8 cellular contexts compared by ENCODE assay signal in genomic region chr2:165794520-165794882, GRCh38. TPM values are rescaled to one million over a fixed set of nuclear protein-coding genes. Genes with fewer than 3 reads are reported as not detected.
DNase-seq lines count a peak whose midpoint lies in the region; ATAC-seq and TF ChIP-seq lines count a peak whose summit lies in the region.

No MANE protein-coding gene starts in this region.

- DNase-seq in NCI-H510A treated with DMSO at 0.1 percent for 48 hours (lab: John Stamatoyannopoulos, UW): peak; percentile 58
- no peak for DNase-seq in NCI-H510A (lab: John Stamatoyannopoulos, UW)
- peak; percentile 55 for DNase-seq in NCI-H345 (lab: John Stamatoyannopoulos, UW)
- peak; percentile 68 for DNase-seq in germinal center (ENCODE audit: low spot score)
- peak; percentile 91 for DNase-seq in osteoblast (ENCODE audit: insufficient read length, low spot score, missing footprints)
- DNase-seq in upper lobe of right lung: peak; percentile 78

- ATAC-seq in HG02885 (IDR thresholded peaks at IDR 0.05; ENCODE audit: poor library complexity, unreplicated experiment): peak; percentile 92
- ATAC-seq in activated T-helper 17 cell treated with anti-CD3 and anti-CD28 coated beads, Interleukin-2, amount 50 U/mL, for 72 hours (replicated peaks): peak; percentile 95
- ATAC-seq in upper lobe of right lung: peak; percentile 70

- H2AFZ ChIP-seq in osteoblast (ENCODE audit: low read length): peak overlapping the region; percentile 95

- peak overlapping the region; percentile 62 for H3K27ac ChIP-seq in osteoblast (ENCODE audit: low read depth, low read length)
- H3K27ac ChIP-seq in upper lobe of right lung: peak overlapping the region; percentile 88

- no peak for TF ChIP-seq CTCF in osteoblast (IDR thresholded peaks at IDR 0.05; ENCODE audit: extremely low read depth, low read depth, low read length)
- TF ChIP-seq CTCF in upper lobe of right lung (IDR thresholded peaks at IDR 0.05): no peak

- intact Hi-C loops in upper lobe of right lung (cut with DNase I): no loop called here

- no peaks in the 10 kb centered on the region for H3K27me3 ChIP-seq in osteoblast (ENCODE audit: insufficient read depth, low read length)
- H3K27me3 ChIP-seq in upper lobe of right lung: no peaks in the 10 kb centered on the region

- H3K9me3 ChIP-seq in osteoblast (ENCODE audit: low read depth, low read length): no peaks in the 10 kb centered on the region
- H3K9me3 ChIP-seq in upper lobe of right lung: no peaks in the 10 kb centered on the region

- H3K27ac Mint-ChIP-seq in activated T-helper 17 cell treated with anti-CD3 and anti-CD28 coated beads, Interleukin-2, amount 50 U/mL, for 72 hours: peak overlapping the region; percentile 81

- peaks cover 6% of the 10 kb centered on the region for H3K36me3 Mint-ChIP-seq in activated T-helper 17 cell treated with anti-CD3 and anti-CD28 coated beads, Interleukin-2, amount 50 U/mL, for 72 hours (ENCODE audit: low read depth)

- H4K20me1 ChIP-seq in osteoblast (ENCODE audit: insufficient read depth, low read length): no peaks in the 10 kb centered on the region

- peak overlapping the region; percentile 93 for H3K4me2 ChIP-seq in osteoblast (ENCODE audit: insufficient read depth, low read length)

- H3K4me3 Mint-ChIP-seq in activated T-helper 17 cell treated with anti-CD3 and anti-CD28 coated beads, Interleukin-2, amount 50 U/mL, for 72 hours: peak overlapping the region; percentile 83

- peaks cover 29% of the 10 kb centered on the region for H3K79me2 ChIP-seq in osteoblast (ENCODE audit: insufficient read depth, low read length)

- H3K27me3 Mint-ChIP-seq in activated T-helper 17 cell treated with anti-CD3 and anti-CD28 coated beads, Interleukin-2, amount 50 U/mL, for 72 hours: peaks cover 23% of the 10 kb centered on the region

- peaks cover 27% of the 10 kb centered on the region for H3K4me1 ChIP-seq in osteoblast (ENCODE audit: insufficient read depth, low read length)
- H3K4me1 ChIP-seq in upper lobe of right lung: no peaks in the 10 kb centered on the region

- no peaks in the 10 kb centered on the region for H3K36me3 ChIP-seq in osteoblast (ENCODE audit: insufficient read depth, low read length)
- H3K36me3 ChIP-seq in upper lobe of right lung: no peaks in the 10 kb centered on the region

- no peaks in the 10 kb centered on the region for H3K9me3 Mint-ChIP-seq in activated T-helper 17 cell treated with anti-CD3 and anti-CD28 coated beads, Interleukin-2, amount 50 U/mL, for 72 hours

- peaks cover 24% of the 10 kb centered on the region for H3K4me1 Mint-ChIP-seq in activated T-helper 17 cell treated with anti-CD3 and anti-CD28 coated beads, Interleukin-2, amount 50 U/mL, for 72 hours

- H3K4me3 ChIP-seq in osteoblast (ENCODE audit: insufficient read depth, low read length): peak overlapping the region; percentile 85
- peak overlapping the region; percentile 58 for H3K4me3 ChIP-seq in upper lobe of right lung

RNA-seq across cellular contexts. Expression of gene GALNT3, which starts 0.5 kb away (rescaled TPM):
- 10 to 100 TPM in 1 of 2 donors, 1 to 10 TPM in 1; 8.9 to 10.8 TPM for total RNA-seq in activated T-helper 17 cell treated with anti-CD3 and anti-CD28 coated beads, Interleukin-2, amount 50 U/mL, for 72 hours
- total RNA-seq in osteoblast (11.2 and 12.7 TPM in 2 replicates), upper lobe of right lung (25.8 TPM)
